28 cellular contexts compared by ENCODE assay signal in genomic region chr20:57849126-57849867, GRCh38.
A peak's percentile ranks its signal among the peaks of the same experiment; 100 is the strongest.
DNase-seq lines count a peak whose midpoint lies in the region; ATAC-seq and TF ChIP-seq lines count a peak whose summit lies in the region.
"Had no signal": no experiment of that assay in that cellular context is flagged by ENCODE, and none has a peak within 500 bp of the region (broad histone marks: within the 10 kb centered on the region; RNA-seq: fewer than 3 reads in every experiment).

No MANE protein-coding gene starts in this region.

- no peaks in the 10 kb centered on the region for H3K79me1 ChIP-seq in trophoblast cell (ENCODE audit: low read length)

- H3K9ac ChIP-seq in endodermal cell (ENCODE audit: extremely low read depth, low read length, poor library complexity, severe bottlenecking) (no peak overlapping the region), trophoblast cell (ENCODE audit: low read length) (no peak overlapping the region)

- no peak for ATAC-seq in GM21717 (IDR thresholded peaks at IDR 0.05; ENCODE audit: unreplicated experiment)
- ATAC-seq: foreskin keratinocyte; GM23338; left ventricle myocardium superior; naive thymus-derived CD4-positive, alpha-beta T cell; Panc1; stimulated activated naive CD8-positive, alpha-beta T cell treated with anti-CD3 and anti-CD28 coated beads, Interleukin-15, Interleukin-2, amounts not matched to agents 100 U/mL and 50 U/mL, for 24 hours; WTC11 had no signal

- no peak overlapping the region for H3K4ac ChIP-seq in trophoblast cell (ENCODE audit: low read depth, low read length)

- no peaks in the 10 kb centered on the region for H3K4me1 Mint-ChIP-seq in endodermal cell
- H3K4me1 Mint-ChIP-seq: CD4-positive, CD25-positive, alpha-beta regulatory T cell; GM23338; mesothelial cell of epicardium; naive thymus-derived CD4-positive, alpha-beta T cell; WTC11 had no signal

- H3K18ac ChIP-seq in trophoblast cell (ENCODE audit: low read length), result no peak overlapping the region

- WGBS in endodermal cell (ENCODE audit: insufficient coverage in 1 of 2, insufficient read length in 1 of 2), 2 experiments, result 88 to 91% methylated on average over 11 to 15 of the region's 15 CpGs
- no CpG with 5 or more reads among the region's 15 CpGs for WGBS in trophoblast cell (ENCODE audit: extremely low coverage, insufficient coverage, insufficient read length)

- H3K4me3 ChIP-seq in endodermal cell (ENCODE audit: low read length) (no peak overlapping the region), trophoblast cell (ENCODE audit: low read depth, low read length) (no peak overlapping the region)
- H3K4me3 ChIP-seq: dorsolateral prefrontal cortex, GM23338, thyroid gland had no signal

- no peak overlapping the region for H3K4me2 ChIP-seq in trophoblast cell (ENCODE audit: low read length)
- H3K4me2 ChIP-seq: GM23338 had no signal

- no peak overlapping the region for H2BK12ac ChIP-seq in trophoblast cell (ENCODE audit: low read length)

- H3K23ac ChIP-seq in trophoblast cell (ENCODE audit: low read length), result peak overlapping the region; percentile 71

- peaks cover 4% of the 10 kb centered on the region for H3K27me3 Mint-ChIP-seq in endodermal cell (ENCODE audit: insufficient read depth)
- H3K27me3 Mint-ChIP-seq: central memory CD8-positive, alpha-beta T cell had no signal

- no peak overlapping the region for H4K12ac ChIP-seq in trophoblast cell (ENCODE audit: low read depth, low read length)

- H3K27me3 ChIP-seq in endodermal cell (ENCODE audit: control insufficient read depth, insufficient read depth, low read length, poor library complexity, severe bottlenecking) (no peaks in the 10 kb centered on the region), trophoblast cell (ENCODE audit: insufficient read depth, low read length) (no peaks in the 10 kb centered on the region)
- H3K27me3 ChIP-seq: thyroid gland had no signal

- H3K27ac Mint-ChIP-seq in endodermal cell, result no peak overlapping the region
- H3K27ac Mint-ChIP-seq: CD4-positive, CD25-positive, alpha-beta regulatory T cell; GM23338; mesothelial cell of epicardium; naive thymus-derived CD4-positive, alpha-beta T cell; WTC11 had no signal

- H3K4me1 ChIP-seq in endodermal cell (ENCODE audit: control insufficient read depth, insufficient read depth, low read length) (no peaks in the 10 kb centered on the region), trophoblast cell (ENCODE audit: control insufficient read depth in 1 of 2, insufficient read depth in 2 of 2, low read length in 2 of 2) (peaks cover 4 to 5% of the 10 kb centered on the region in 2 experiments)
- H3K4me1 ChIP-seq: foreskin keratinocyte, thyroid gland had no signal

- no peak overlapping the region for H3K14ac ChIP-seq in trophoblast cell (ENCODE audit: low read length)

- no peak overlapping the region for H2BK120ac ChIP-seq in trophoblast cell (ENCODE audit: insufficient read depth, low read length, poor library complexity)

- H3K36me3 Mint-ChIP-seq in endodermal cell (ENCODE audit: low read depth), result no peaks in the 10 kb centered on the region
- H3K36me3 Mint-ChIP-seq: CD4-positive, CD25-positive, alpha-beta regulatory T cell; mesothelial cell of epicardium; naive thymus-derived CD4-positive, alpha-beta T cell; WTC11 had no signal

- no peaks in the 10 kb centered on the region for H3K9me3 Mint-ChIP-seq in endodermal cell
- H3K9me3 Mint-ChIP-seq: central memory CD8-positive, alpha-beta T cell; GM23338; mesothelial cell of epicardium; WTC11 had no signal

- no peak overlapping the region for H3K4me3 Mint-ChIP-seq in endodermal cell
- H3K4me3 Mint-ChIP-seq: CD4-positive, CD25-positive, alpha-beta regulatory T cell; central memory CD8-positive, alpha-beta T cell; GM23338; mesothelial cell of epicardium; naive thymus-derived CD4-positive, alpha-beta T cell; WTC11 had no signal

- H3K9me3 ChIP-seq in endodermal cell (ENCODE audit: control insufficient read depth, low read length), result no peaks in the 10 kb centered on the region
- no peaks in the 10 kb centered on the region for H3K9me3 ChIP-seq in trophoblast cell (ENCODE audit: insufficient read depth, low read depth, low read length)
- H3K9me3 ChIP-seq: thyroid gland had no signal

- H3K27ac ChIP-seq in endodermal cell (ENCODE audit: low read depth, low read length) (no peak overlapping the region), trophoblast cell (ENCODE audit: low read depth, low read length) (no peak overlapping the region)
- H3K27ac ChIP-seq: dorsolateral prefrontal cortex, foreskin keratinocyte, thyroid gland had no signal

- H3K79me2 ChIP-seq in trophoblast cell (ENCODE audit: control insufficient read depth, insufficient read depth, low read length, poor library complexity), result no peaks in the 10 kb centered on the region

- DNase-seq in AG20443 (ENCODE audit: low spot score) (peak; percentile 72), M059J (ENCODE audit: low read depth) (peak; percentile 35), endodermal cell (peak; percentile 20), trophoblast cell (no peak), NCI-H774 (lab: John Stamatoyannopoulos, UW) (no peak), NCI-H1105 (lab: John Stamatoyannopoulos, UW) (no peak), kidney glomerular epithelial cell (lab: John Stamatoyannopoulos, UW) (no peak)
- DNase-seq: activated CD4-positive, alpha-beta T cell treated with anti-CD3 and anti-CD28 coated beads, Interleukin-2, amount 50 U/mL, for 4 hours; amniotic stem cell; CD4-positive, CD25-positive, alpha-beta regulatory T cell; dorsolateral prefrontal cortex; foreskin keratinocyte; KG1; left ventricle myocardium superior; naive thymus-derived CD4-positive, alpha-beta T cell; NCI-H1694; NCI-H524; NK-92 treated with Interleukin-12 subunit alpha and Interleukin-12 subunit beta, amount 100 ng/mL, for 24 hours; occipital lobe; retina; stimulated activated naive CD8-positive, alpha-beta T cell treated with anti-CD3 and anti-CD28 coated beads, Interleukin-15, Interleukin-2, amounts not matched to agents 100 U/mL and 50 U/mL, for 24 hours; thyroid gland had no signal

- H2AK5ac ChIP-seq in trophoblast cell (ENCODE audit: low read length), result no peak overlapping the region

- TF ChIP-seq CTCF in endodermal cell (conservative IDR thresholded peaks at IDR 0.05), result no peak

- no peaks in the 10 kb centered on the region for H3K36me3 ChIP-seq in endodermal cell (ENCODE audit: control insufficient read depth, insufficient read depth, low read length)
- H3K36me3 ChIP-seq in trophoblast cell (ENCODE audit: control insufficient read depth in 1 of 2, insufficient read depth in 2 of 2, low read length in 2 of 2), result no peaks in the 10 kb centered on the region
- H3K36me3 ChIP-seq: thyroid gland had no signal

- H2AFZ ChIP-seq in trophoblast cell (ENCODE audit: insufficient read depth, low read length, poor library complexity), result no peak overlapping the region
- H2AFZ ChIP-seq: GM23338 had no signal

- H4K8ac ChIP-seq in trophoblast cell (ENCODE audit: low read depth, low read length), result no peak overlapping the region

- H4K91ac ChIP-seq in trophoblast cell (ENCODE audit: low read depth, low read length), result no peak overlapping the region

- H2BK5ac ChIP-seq in trophoblast cell (ENCODE audit: low read depth, low read length, poor library complexity), result no peak overlapping the region

Comparison
In these comparisons a context has a peak if more than half of its experiments do, and no peak if none do; other contexts are left out.
1. DNase-seq: peak in AG20443 (single experiment), M059J (single experiment) and endodermal cell (single experiment); none in trophoblast cell (0 of 2), NCI-H774 (single experiment), NCI-H1105 (single experiment) and kidney glomerular epithelial cell (single experiment).